ENCODE assay signal across 19 cellular contexts in genomic region chr6:79127660-79128059, GRCh38. TPM values are rescaled to one million over a fixed set of nuclear protein-coding genes. Genes with fewer than 3 reads are reported as not detected.
DNase-seq lines count a peak whose midpoint lies in the region; ATAC-seq and TF ChIP-seq lines count a peak whose summit lies in the region.
"Had no signal": no experiment of that assay in that cellular context is flagged by ENCODE, and none has a peak within 500 bp of the region (broad histone marks: within the 10 kb centered on the region; RNA-seq: fewer than 3 reads in every experiment).

No MANE protein-coding gene starts in this region.

- no peaks in the 10 kb centered on the region for H3K27me3 Mint-ChIP-seq in endodermal cell (ENCODE audit: insufficient read depth)
- peaks cover 20% of the 10 kb centered on the region for H3K27me3 Mint-ChIP-seq in activated T-cell treated with anti-CD3 and anti-CD28 coated beads, Interleukin-2, amount 50 U/mL, for 72 hours (ENCODE audit: low read depth)
- H3K27me3 Mint-ChIP-seq: type B pancreatic cell had no signal

- H3K36me3 Mint-ChIP-seq in endodermal cell (ENCODE audit: low read depth), result no peaks in the 10 kb centered on the region
- H3K36me3 Mint-ChIP-seq in activated T-cell treated with anti-CD3 and anti-CD28 coated beads, Interleukin-2, amount 50 U/mL, for 72 hours (ENCODE audit: insufficient read depth in 2 of 2), result no peaks in the 10 kb centered on the region
- H3K36me3 Mint-ChIP-seq: activated naive CD8-positive, alpha-beta T cell; type B pancreatic cell had no signal

- intact Hi-C loops in cardiac septum (cut with DNase I) (no loop called here), left ventricle myocardium superior (cut with micrococcal nuclease) (no loop called here)

- no peak overlapping the region for H3K9ac ChIP-seq in endodermal cell (ENCODE audit: extremely low read depth, low read length, poor library complexity, severe bottlenecking)

- no peak overlapping the region for H3K27ac Mint-ChIP-seq in endodermal cell
- H3K27ac Mint-ChIP-seq in activated T-cell treated with anti-CD3 and anti-CD28 coated beads, Interleukin-2, amount 50 U/mL, for 72 hours, result no peak overlapping the region
- H3K27ac Mint-ChIP-seq: activated CD4-positive, alpha-beta T cell treated with anti-CD3 and anti-CD28 coated beads, Interleukin-2, amount 10 ng/mL, durations not matched to agents 7 days and 5 days; activated naive CD8-positive, alpha-beta T cell; naive B cell; type B pancreatic cell had no signal

- H3K4me1 ChIP-seq in endodermal cell (ENCODE audit: control insufficient read depth, insufficient read depth, low read length), result no peaks in the 10 kb centered on the region
- H3K4me1 ChIP-seq: breast epithelium had no signal

- no peak overlapping the region for H3K4me3 Mint-ChIP-seq in endodermal cell
- H3K4me3 Mint-ChIP-seq in activated T-cell treated with anti-CD3 and anti-CD28 coated beads, Interleukin-2, amount 50 U/mL, for 72 hours, result no peak overlapping the region
- H3K4me3 Mint-ChIP-seq: activated CD4-positive, alpha-beta T cell treated with anti-CD3 and anti-CD28 coated beads, Interleukin-2, amount 10 ng/mL, durations not matched to agents 7 days and 5 days; activated naive CD8-positive, alpha-beta T cell; naive B cell; type B pancreatic cell had no signal

- H3K27me3 ChIP-seq in endodermal cell (ENCODE audit: control insufficient read depth, insufficient read depth, low read length, poor library complexity, severe bottlenecking), result no peaks in the 10 kb centered on the region
- H3K27me3 ChIP-seq: breast epithelium had no signal

- H3K36me3 ChIP-seq in endodermal cell (ENCODE audit: control insufficient read depth, insufficient read depth, low read length), result no peaks in the 10 kb centered on the region
- H3K36me3 ChIP-seq: breast epithelium had no signal

- H3K9me3 ChIP-seq in endodermal cell (ENCODE audit: control insufficient read depth, low read length), result no peaks in the 10 kb centered on the region
- H3K9me3 ChIP-seq: breast epithelium had no signal

- ATAC-seq in left ventricle myocardium superior, result no peak
- ATAC-seq in HG03196 (IDR thresholded peaks at IDR 0.05; ENCODE audit: unreplicated experiment), result no peak
- no peak for ATAC-seq in activated T-cell treated with anti-CD3 and anti-CD28 coated beads, Interleukin-2, amount 50 U/mL, for 72 hours (replicated peaks in 1 of 2)
- ATAC-seq: stimulated activated naive CD8-positive, alpha-beta T cell treated with anti-CD3 and anti-CD28 coated beads, Interleukin-15, Interleukin-2, amounts not matched to agents 100 U/mL and 50 U/mL, for 24 hours had no signal

- TF ChIP-seq CTCF in endodermal cell (conservative IDR thresholded peaks at IDR 0.05) (peak; percentile 76), GM20000 (IDR thresholded peaks at IDR 0.05; ENCODE audit: extremely low read depth, missing control alignments) (no peak)

- H3K9me3 Mint-ChIP-seq in endodermal cell, result peaks cover 8% of the 10 kb centered on the region
- no peaks in the 10 kb centered on the region for H3K9me3 Mint-ChIP-seq in activated T-cell treated with anti-CD3 and anti-CD28 coated beads, Interleukin-2, amount 50 U/mL, for 72 hours
- H3K9me3 Mint-ChIP-seq: type B pancreatic cell had no signal

- H3K27ac ChIP-seq in endodermal cell (ENCODE audit: low read depth, low read length), result no peak overlapping the region
- H3K27ac ChIP-seq: breast epithelium had no signal

- H3K4me3 ChIP-seq in endodermal cell (ENCODE audit: low read length), result no peak overlapping the region
- H3K4me3 ChIP-seq: breast epithelium had no signal

- peaks cover 2% of the 10 kb centered on the region for H3K4me1 Mint-ChIP-seq in endodermal cell
- no peaks in the 10 kb centered on the region for H3K4me1 Mint-ChIP-seq in activated T-cell treated with anti-CD3 and anti-CD28 coated beads, Interleukin-2, amount 50 U/mL, for 72 hours (ENCODE audit: low read depth)
- H3K4me1 Mint-ChIP-seq: activated CD4-positive, alpha-beta T cell treated with anti-CD3 and anti-CD28 coated beads, Interleukin-2, amount 10 ng/mL, durations not matched to agents 7 days and 5 days; naive B cell had no signal

- DNase-seq in cardiac septum (ENCODE audit: low spot score) (peak; percentile 64), left ventricle myocardium superior (no peak), NCI-H69 (lab: John Stamatoyannopoulos, UW) (peak; percentile 34), endodermal cell (peak; percentile 74), midbrain (lab: John Stamatoyannopoulos, UW) (no peak), GM20000 (ENCODE audit: low spot score) (no peak)
- DNase-seq in activated T-cell treated with anti-CD3 and anti-CD28 coated beads, Interleukin-2, amount 50 U/mL, for 72 hours, result no peak
- DNase-seq: activated CD4-positive, alpha-beta T cell treated with anti-CD3 and anti-CD28 coated beads, Interleukin-2, amount 10 ng/mL, durations not matched to agents 7 days and 5 days; activated T-cell treated with anti-CD3 and anti-CD28 coated beads, Interleukin-2, amount 50 U/mL, for 1 hour; effector CD8-positive, alpha-beta T cell; MM.1S; naive B cell; NCI-H2081; stimulated activated naive CD8-positive, alpha-beta T cell treated with anti-CD3 and anti-CD28 coated beads, Interleukin-15, Interleukin-2, amounts not matched to agents 100 U/mL and 50 U/mL, for 24 hours; T1000 had no signal

RNA-seq across cellular contexts. Expression of gene PHIP, which starts 49.6 kb away (rescaled TPM):
- total RNA-seq in cardiac septum (16.8 TPM), left ventricle myocardium superior (17.3 TPM), endodermal cell (10 to 100 TPM; 49.8 to 59.7 TPM)
- polyA plus RNA-seq in endodermal cell (2013, experiment 1 of 2), result 38.1 TPM
- 38.4 TPM for polyA plus RNA-seq in endodermal cell (2013, experiment 2 of 2)
- 10 to 100 TPM; 36.4 to 37.1 TPM for total RNA-seq in activated T-cell treated with anti-CD3 and anti-CD28 coated beads, Interleukin-2, amount 50 U/mL, for 72 hours

Comparison
In these comparisons a context has a peak if more than half of its experiments do, and no peak if none do; other contexts are left out.
1. DNase-seq: peak in cardiac septum (single experiment), NCI-H69 (single experiment) and endodermal cell (single experiment); none in left ventricle myocardium superior (single experiment), midbrain (single experiment), activated T-cell treated with anti-CD3 and anti-CD28 coated beads, Interleukin-2, amount 50 U/mL, for 72 hours (0 of 2) and GM20000 (single experiment).